19 cellular contexts compared by ENCODE assay signal in the genomic region with DNA sequence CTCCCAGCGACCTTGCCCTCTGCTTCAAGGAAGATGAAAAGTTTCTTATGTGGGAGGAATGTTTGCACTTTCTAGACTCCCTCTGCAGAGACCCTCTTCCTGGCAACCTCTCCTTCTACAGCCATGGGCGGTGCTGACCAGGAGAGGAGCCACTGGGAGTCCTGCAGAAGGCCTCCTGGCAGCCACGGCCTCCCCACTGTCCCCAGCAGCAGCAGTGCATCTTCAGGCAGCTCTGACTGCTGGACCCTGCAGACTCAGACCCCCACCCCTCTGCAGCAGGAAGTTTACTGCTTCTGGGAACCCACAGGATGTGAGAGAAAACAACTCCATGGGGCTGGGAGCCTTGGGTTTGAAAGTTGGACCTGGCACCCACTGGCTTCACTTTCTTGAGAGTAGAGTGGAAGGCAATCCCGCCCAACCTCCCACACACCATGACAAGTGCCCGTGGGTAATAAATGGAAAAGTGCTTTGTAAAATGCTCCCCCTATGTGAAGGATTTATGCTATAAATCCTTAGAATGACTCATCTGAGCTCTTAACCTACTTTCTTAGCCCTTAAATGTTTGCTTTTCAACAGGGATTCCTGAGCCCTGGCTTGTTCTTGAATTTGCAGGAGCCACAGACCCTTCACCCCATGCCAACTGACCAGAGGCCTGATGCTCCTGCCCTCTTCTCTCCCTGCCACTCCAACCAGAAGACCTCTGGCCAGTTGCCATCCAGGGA. TPM values are rescaled to one million over a fixed set of nuclear protein-coding genes. Genes with fewer than 3 reads are reported as not detected.
A peak's percentile ranks its signal among the peaks of the same experiment; 100 is the strongest.
DNase-seq lines count a peak whose midpoint lies in the region; ATAC-seq, FAIRE-seq and TF ChIP-seq lines count a peak whose summit lies in the region.
"Had no signal": no experiment of that assay in that cellular context is flagged by ENCODE, and none has a peak within 500 bp of the region (broad histone marks: within the 10 kb centered on the region; RNA-seq: fewer than 3 reads in every experiment).

No MANE protein-coding gene starts in this region.

- H3F3A ChIP-seq in MM.1S (ENCODE audit: insufficient read depth, low read length): no peaks in the 10 kb centered on the region

- intact Hi-C loops in gastrocnemius medialis (cut with DNase I; ENCODE audit: low total_unique reads): no loop called here

- H4K20me1 ChIP-seq in MM.1S (ENCODE audit: insufficient read depth, low read length): no peaks in the 10 kb centered on the region
- H4K20me1 ChIP-seq: BLaER1 treated with 17β-estradiol and CSF1 and Interleukin-3, amounts not matched to agents 10 nM and 100 nM had no signal

- no peaks in the 10 kb centered on the region for H3K9me2 ChIP-seq in MM.1S (replicated peaks; ENCODE audit: insufficient read depth, low read length)

- ATAC-seq in gastrocnemius medialis (no peak), GM18870 (IDR thresholded peaks at IDR 0.05; ENCODE audit: unreplicated experiment) (no peak)
- ATAC-seq: naive thymus-derived CD4-positive, alpha-beta T cell had no signal

- no peaks in the 10 kb centered on the region for H3K79me2 ChIP-seq in MM.1S (ENCODE audit: low read length)

- H3K36me3 ChIP-seq in gastrocnemius medialis (no peaks in the 10 kb centered on the region), MM.1S (replicated peaks; ENCODE audit: insufficient read depth, low read length) (no peaks in the 10 kb centered on the region)
- H3K36me3 ChIP-seq: BLaER1 treated with 17β-estradiol and CSF1 and Interleukin-3, amounts not matched to agents 10 nM and 100 nM; colonic mucosa; HAP-1 had no signal

- peaks cover 0 to 14% of the 10 kb centered on the region in 2 donors for H3K4me1 ChIP-seq in gastrocnemius medialis
- peaks cover 11% of the 10 kb centered on the region for H3K4me1 ChIP-seq in MM.1S (ENCODE audit: low read length)
- H3K4me1 ChIP-seq: colonic mucosa, HAP-1 had no signal

- no peak for FAIRE-seq in H54 (lab: Jason Lieb, UNC)
- FAIRE-seq in RCC 7860 (lab: Jason Lieb, UNC): peak; percentile 17
- FAIRE-seq in urothelium cell line (lab: Jason Lieb, UNC): no peak
- FAIRE-seq: GM19239 had no signal

- no peak overlapping the region for H3K27ac ChIP-seq in gastrocnemius medialis
- H3K27ac ChIP-seq in MM.1S (ENCODE audit: low read length): no peak overlapping the region
- H3K27ac ChIP-seq: BLaER1 treated with 17β-estradiol and CSF1 and Interleukin-3, amounts not matched to agents 10 nM and 100 nM; colonic mucosa; testis had no signal

- H3K4me3 ChIP-seq in gastrocnemius medialis: no peak overlapping the region
- H3K4me3 ChIP-seq in MM.1S (ENCODE audit: low read length): no peak overlapping the region
- H3K4me3 ChIP-seq: BLaER1 treated with 17β-estradiol and CSF1 and Interleukin-3, amounts not matched to agents 10 nM and 100 nM; colonic mucosa; HAP-1; testis had no signal

- TF ChIP-seq CTCF in gastrocnemius medialis (IDR thresholded peaks at IDR 0.05 in 4 of 5, conservative IDR thresholded peaks at IDR 0.05 in 1 of 5): no peak
- TF ChIP-seq CTCF in MM.1S (IDR thresholded peaks at IDR 0.05; ENCODE audit: low read length): no peak

- no peaks in the 10 kb centered on the region for H3K27me3 ChIP-seq in gastrocnemius medialis
- H3K27me3 ChIP-seq in MM.1S (replicated peaks; ENCODE audit: insufficient read depth, low read length): no peaks in the 10 kb centered on the region
- H3K27me3 ChIP-seq: BLaER1 treated with 17β-estradiol and CSF1 and Interleukin-3, amounts not matched to agents 10 nM and 100 nM; colonic mucosa; testis had no signal

- H3K4me2 ChIP-seq in MM.1S (ENCODE audit: low read depth, low read length): no peak overlapping the region

- DNase-seq in H54 (ENCODE audit: insufficient read length, low spot score) (peak; percentile 43), RCC 7860 (ENCODE audit: low spot score) (peak; percentile 49), kidney glomerular epithelial cell (lab: John Stamatoyannopoulos, UW) (peak; percentile 9), urothelium cell line (ENCODE audit: low spot score) (peak; percentile 30), gastrocnemius medialis (no peak), MM.1S (no peak)
- DNase-seq: activated CD4-positive, alpha-beta T cell treated with anti-CD3 and anti-CD28 coated beads for 1 hour; activated gamma-delta T cell; colonic mucosa; DMS 273 treated with DMSO at 0.1 percent for 48 hours; naive thymus-derived CD4-positive, alpha-beta T cell; NCI-H1930; NCI-H524; SIG-M5; testis had no signal

- H3K9me3 ChIP-seq in gastrocnemius medialis: no peaks in the 10 kb centered on the region
- no peaks in the 10 kb centered on the region for H3K9me3 ChIP-seq in MM.1S (replicated peaks; ENCODE audit: insufficient read depth, low read length)
- H3K9me3 ChIP-seq: BLaER1 treated with 17β-estradiol and CSF1 and Interleukin-3, amounts not matched to agents 10 nM and 100 nM; colonic mucosa; HAP-1; testis had no signal

- H2AFZ ChIP-seq in MM.1S (ENCODE audit: low read length): no peak overlapping the region

- TF ChIP-seq POLR2A in H54 (IDR thresholded peaks at IDR 0.05; ENCODE audit: low read depth, low read length) (no peak), gastrocnemius medialis (IDR thresholded peaks at IDR 0.05) (no peak)

- no peak overlapping the region for H3K9ac ChIP-seq in MM.1S (ENCODE audit: low read length)
- H3K9ac ChIP-seq: BLaER1 treated with 17β-estradiol and CSF1 and Interleukin-3, amounts not matched to agents 10 nM and 100 nM had no signal

- in situ Hi-C loops in gastrocnemius medialis (cut with MboI; ENCODE audit: low sequenced_read_pairs in 4 of 4): no loop called here

RNA-seq across cellular contexts. Expression of a gene that starts 37.6 kb away (rescaled TPM):
- 10 to 100 TPM in 2 of 4 donors, 1 to 10 TPM in 2; 5.1 to 29.8 (median 13.3) TPM for total RNA-seq in gastrocnemius medialis

Comparison
In these comparisons a context has a peak if more than half of its experiments do, and no peak if none do; other contexts are left out.
1. DNase-seq: peak in H54 (single experiment), RCC 7860 (single experiment), kidney glomerular epithelial cell (single experiment) and urothelium cell line (single experiment); none in gastrocnemius medialis (0 of 2) and MM.1S (single experiment).